In the genomic region with DNA sequence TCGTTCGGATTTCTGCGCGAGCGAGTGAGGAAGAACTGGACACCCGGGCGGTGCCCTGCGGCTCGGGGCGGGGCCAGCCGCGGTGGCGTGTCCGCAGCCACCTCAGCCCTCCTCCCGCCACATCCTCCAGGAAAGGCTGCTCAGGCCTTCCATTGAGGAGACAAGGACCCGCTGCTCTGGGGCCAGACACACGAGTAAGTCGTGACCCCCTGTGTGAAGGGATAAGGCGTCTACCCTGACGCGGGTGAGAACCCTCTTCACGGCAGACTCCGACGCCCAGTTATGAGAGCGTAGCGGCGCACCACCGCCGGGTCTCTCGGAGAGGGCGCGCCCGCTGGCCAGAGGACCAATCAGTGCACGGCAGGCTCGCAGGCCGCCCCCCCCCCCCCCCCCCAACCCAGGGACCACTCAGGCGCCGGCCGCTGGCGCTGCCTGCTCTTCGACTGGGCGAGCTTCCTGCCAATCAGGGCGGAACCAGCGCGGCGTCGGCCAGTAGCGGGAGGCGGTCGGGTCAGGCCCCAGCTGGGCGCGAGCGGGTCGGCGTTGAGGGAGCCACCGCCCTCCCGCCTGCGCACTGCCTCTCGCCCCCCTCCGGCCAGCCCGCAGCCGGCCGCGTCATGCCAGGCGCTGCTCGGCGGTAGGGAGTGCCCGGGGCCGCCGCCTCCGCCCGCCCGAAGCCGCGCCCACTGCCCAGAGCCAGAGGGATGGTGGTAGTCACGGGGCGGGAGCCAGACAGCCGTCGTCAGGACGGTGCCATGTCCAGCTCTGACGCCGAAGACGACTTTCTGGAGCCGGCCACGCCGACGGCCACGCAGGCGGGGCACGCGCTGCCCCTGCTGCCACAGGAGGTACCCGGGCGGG, we compare ENCODE assay signal across 1 cellular context.
TF ChIP-seq lines count a peak whose summit lies in the region.

KCTD7 (plus strand) TSS at position 521 of the 861 bp plus-strand sequence; CDS start at position 705, 184 bp downstream.

TF ChIP-seq in WTC11, 78 proteins besides CTCF, POLR2A, EP300 and RAD21 (continued from another document):
- TF ChIP-seq ZNF219 (CRISPR knock-in tag; IDR thresholded peaks at IDR 0.05; ENCODE audit: borderline replicate concordance) (no peak), FOXP1 (CRISPR knock-in tag; IDR thresholded peaks at IDR 0.05; ENCODE audit: borderline replicate concordance) (0 out of 2 replicates have a peak, but pooled peaks have one; percentile 22), E2F1 (CRISPR knock-in tag; IDR thresholded peaks at IDR 0.05) (no peak), GTF2I (CRISPR knock-in tag; conservative IDR thresholded peaks at IDR 0.05) (no peak), KAT7 (CRISPR knock-in tag; IDR thresholded peaks at IDR 0.05; ENCODE audit: borderline replicate concordance) (no peak), SP1 (CRISPR knock-in tag; conservative IDR thresholded peaks at IDR 0.05) (peak; percentile 37), ATF1 (CRISPR knock-in tag; IDR thresholded peaks at IDR 0.05) (no peak), SMAD3 (CRISPR knock-in tag; IDR thresholded peaks at IDR 0.05; ENCODE audit: borderline replicate concordance) (no peak), GRHL2 (CRISPR knock-in tag; IDR thresholded peaks at IDR 0.05; ENCODE audit: insufficient replicate concordance, severe bottlenecking) (no peak), ESRRA (CRISPR knock-in tag; IDR thresholded peaks at IDR 0.05; ENCODE audit: borderline replicate concordance) (no peak), HMGA2 (CRISPR knock-in tag; IDR thresholded peaks at IDR 0.05) (no peak), ETV6 (CRISPR knock-in tag; IDR thresholded peaks at IDR 0.05) (peak; percentile 56), E2F5 (CRISPR knock-in tag; IDR thresholded peaks at IDR 0.05) (0 out of 2 replicates have a peak, but pooled peaks have one; percentile 63)
- TF ChIP-seq, protein P1, sequence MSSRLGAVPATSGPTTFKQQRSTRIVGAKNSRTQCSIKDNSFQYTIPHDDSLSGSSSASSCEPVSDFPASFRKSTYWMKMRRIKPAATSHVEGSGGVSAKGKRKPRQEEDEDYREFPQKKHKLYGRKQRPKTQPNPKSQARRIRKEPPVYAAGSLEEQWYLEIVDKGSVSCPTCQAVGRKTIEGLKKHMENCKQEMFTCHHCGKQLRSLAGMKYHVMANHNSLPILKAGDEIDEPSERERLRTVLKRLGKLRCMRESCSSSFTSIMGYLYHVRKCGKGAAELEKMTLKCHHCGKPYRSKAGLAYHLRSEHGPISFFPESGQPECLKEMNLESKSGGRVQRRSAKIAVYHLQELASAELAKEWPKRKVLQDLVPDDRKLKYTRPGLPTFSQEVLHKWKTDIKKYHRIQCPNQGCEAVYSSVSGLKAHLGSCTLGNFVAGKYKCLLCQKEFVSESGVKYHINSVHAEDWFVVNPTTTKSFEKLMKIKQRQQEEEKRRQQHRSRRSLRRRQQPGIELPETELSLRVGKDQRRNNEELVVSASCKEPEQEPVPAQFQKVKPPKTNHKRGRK (CRISPR knock-in tag; IDR thresholded peaks at IDR 0.05; ENCODE audit: borderline replicate concordance), result no peak
- TF ChIP-seq, protein P2, sequence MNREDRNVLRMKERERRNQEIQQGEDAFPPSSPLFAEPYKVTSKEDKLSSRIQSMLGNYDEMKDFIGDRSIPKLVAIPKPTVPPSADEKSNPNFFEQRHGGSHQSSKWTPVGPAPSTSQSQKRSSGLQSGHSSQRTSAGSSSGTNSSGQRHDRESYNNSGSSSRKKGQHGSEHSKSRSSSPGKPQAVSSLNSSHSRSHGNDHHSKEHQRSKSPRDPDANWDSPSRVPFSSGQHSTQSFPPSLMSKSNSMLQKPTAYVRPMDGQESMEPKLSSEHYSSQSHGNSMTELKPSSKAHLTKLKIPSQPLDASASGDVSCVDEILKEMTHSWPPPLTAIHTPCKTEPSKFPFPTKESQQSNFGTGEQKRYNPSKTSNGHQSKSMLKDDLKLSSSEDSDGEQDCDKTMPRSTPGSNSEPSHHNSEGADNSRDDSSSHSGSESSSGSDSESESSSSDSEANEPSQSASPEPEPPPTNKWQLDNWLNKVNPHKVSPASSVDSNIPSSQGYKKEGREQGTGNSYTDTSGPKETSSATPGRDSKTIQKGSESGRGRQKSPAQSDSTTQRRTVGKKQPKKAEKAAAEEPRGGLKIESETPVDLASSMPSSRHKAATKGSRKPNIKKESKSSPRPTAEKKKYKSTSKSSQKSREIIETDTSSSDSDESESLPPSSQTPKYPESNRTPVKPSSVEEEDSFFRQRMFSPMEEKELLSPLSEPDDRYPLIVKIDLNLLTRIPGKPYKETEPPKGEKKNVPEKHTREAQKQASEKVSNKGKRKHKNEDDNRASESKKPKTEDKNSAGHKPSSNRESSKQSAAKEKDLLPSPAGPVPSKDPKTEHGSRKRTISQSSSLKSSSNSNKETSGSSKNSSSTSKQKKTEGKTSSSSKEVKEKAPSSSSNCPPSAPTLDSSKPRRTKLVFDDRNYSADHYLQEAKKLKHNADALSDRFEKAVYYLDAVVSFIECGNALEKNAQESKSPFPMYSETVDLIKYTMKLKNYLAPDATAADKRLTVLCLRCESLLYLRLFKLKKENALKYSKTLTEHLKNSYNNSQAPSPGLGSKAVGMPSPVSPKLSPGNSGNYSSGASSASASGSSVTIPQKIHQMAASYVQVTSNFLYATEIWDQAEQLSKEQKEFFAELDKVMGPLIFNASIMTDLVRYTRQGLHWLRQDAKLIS (CRISPR knock-in tag; IDR thresholded peaks at IDR 0.05; ENCODE audit: borderline replicate concordance), result no peak
- TF ChIP-seq, protein P3, sequence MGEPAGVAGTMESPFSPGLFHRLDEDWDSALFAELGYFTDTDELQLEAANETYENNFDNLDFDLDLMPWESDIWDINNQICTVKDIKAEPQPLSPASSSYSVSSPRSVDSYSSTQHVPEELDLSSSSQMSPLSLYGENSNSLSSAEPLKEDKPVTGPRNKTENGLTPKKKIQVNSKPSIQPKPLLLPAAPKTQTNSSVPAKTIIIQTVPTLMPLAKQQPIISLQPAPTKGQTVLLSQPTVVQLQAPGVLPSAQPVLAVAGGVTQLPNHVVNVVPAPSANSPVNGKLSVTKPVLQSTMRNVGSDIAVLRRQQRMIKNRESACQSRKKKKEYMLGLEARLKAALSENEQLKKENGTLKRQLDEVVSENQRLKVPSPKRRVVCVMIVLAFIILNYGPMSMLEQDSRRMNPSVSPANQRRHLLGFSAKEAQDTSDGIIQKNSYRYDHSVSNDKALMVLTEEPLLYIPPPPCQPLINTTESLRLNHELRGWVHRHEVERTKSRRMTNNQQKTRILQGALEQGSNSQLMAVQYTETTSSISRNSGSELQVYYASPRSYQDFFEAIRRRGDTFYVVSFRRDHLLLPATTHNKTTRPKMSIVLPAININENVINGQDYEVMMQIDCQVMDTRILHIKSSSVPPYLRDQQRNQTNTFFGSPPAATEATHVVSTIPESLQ (CRISPR knock-in tag; IDR thresholded peaks at IDR 0.05), result no peak
